ENCODE assay signal across 21 cellular contexts in genomic region chr2:149745396-149745925, GRCh38.
DNase-seq lines count a peak whose midpoint lies in the region; ATAC-seq, FAIRE-seq and TF ChIP-seq lines count a peak whose summit lies in the region.
"Had no signal": no experiment of that assay in that cellular context is flagged by ENCODE, and none has a peak within 500 bp of the region (broad histone marks: within the 10 kb centered on the region; RNA-seq: fewer than 3 reads in every experiment).

No MANE protein-coding gene starts in this region.

- peaks cover 74% of the 10 kb centered on the region for H3K4me1 Mint-ChIP-seq in HFFc6 (ENCODE audit: low read depth)
- H3K4me1 Mint-ChIP-seq: activated CD4-positive, alpha-beta memory T cell treated with anti-CD3 and anti-CD28 coated beads, Interleukin-2, amount 10 ng/mL, durations not matched to agents 7 days and 5 days; IgD-negative memory B cell; naive B cell; stimulated activated memory B cell treated with anti-CD40 and anti-IgM and Interleukin-4, amounts not matched to agents 10 μg/mL and 1 μg/mL and 100 μg/mL, for 72 hours had no signal

- intact Hi-C loops in body of pancreas (cut with DNase I): no loop called here
- intact Hi-C loops in kidney (cut with DNase I): no loop called here

- ATAC-seq in body of pancreas (peak; percentile 52), GM21723 (IDR thresholded peaks at IDR 0.05; ENCODE audit: unreplicated experiment) (no peak)
- ATAC-seq: stimulated activated memory B cell treated with anti-CD40 and anti-IgM and Interleukin-4, amounts not matched to agents 10 μg/mL and 1 μg/mL and 100 μg/mL, for 72 hours had no signal

- FAIRE-seq in kidney (lab: Jason Lieb, UNC): peak; percentile 80
- FAIRE-seq: bronchial epithelial cell, islet of Langerhans had no signal

- no peaks in the 10 kb centered on the region for H3K27me3 Mint-ChIP-seq in HFFc6 (ENCODE audit: insufficient read depth)
- H3K27me3 Mint-ChIP-seq: activated CD4-positive, alpha-beta memory T cell treated with anti-CD3 and anti-CD28 coated beads, Interleukin-2, amount 10 ng/mL, durations not matched to agents 7 days and 5 days; IgD-negative memory B cell; naive B cell; stimulated activated memory B cell treated with anti-CD40 and anti-IgM and Interleukin-4, amounts not matched to agents 10 μg/mL and 1 μg/mL and 100 μg/mL, for 72 hours had no signal

- H3K4me1 ChIP-seq in body of pancreas: peaks cover 14% of the 10 kb centered on the region
- peaks cover 0 to 17% of the 10 kb centered on the region in 2 donors for H3K4me1 ChIP-seq in kidney (ENCODE audit: control insufficient read depth in 1 of 2, insufficient read depth in 1 of 2, low read depth in 1 of 2, low read length in 2 of 2)
- H3K4me1 ChIP-seq in skeletal muscle satellite cell (ENCODE audit: control insufficient read depth, insufficient read depth, low read length): peaks cover 46% of the 10 kb centered on the region
- H3K4me1 ChIP-seq: colonic mucosa had no signal

- H3K9ac ChIP-seq in kidney (ENCODE audit: low read length in 2 of 2) (no peak overlapping the region), skeletal muscle satellite cell (ENCODE audit: low read depth, low read length) (peak overlapping the region; percentile 57)

- no peak overlapping the region for H3K4me3 ChIP-seq in body of pancreas
- peak overlapping the region in 1 of 2 donors; percentile 15 for H3K4me3 ChIP-seq in kidney (ENCODE audit: low read length in 2 of 2)
- H3K4me3 ChIP-seq in skeletal muscle satellite cell (ENCODE audit: low read length): no peak overlapping the region
- H3K4me3 ChIP-seq: colonic mucosa had no signal

- WGBS in body of pancreas, 2 donors: 23 to 24% methylated on average over 5 of the region's 5 CpGs

- no peaks in the 10 kb centered on the region for H3K27me3 ChIP-seq in body of pancreas
- H3K27me3 ChIP-seq in skeletal muscle satellite cell (ENCODE audit: control insufficient read depth, insufficient read depth, low read length): no peaks in the 10 kb centered on the region
- H3K27me3 ChIP-seq: colonic mucosa had no signal

- TF ChIP-seq POLR2A in body of pancreas (IDR thresholded peaks at IDR 0.05): no peak

- peak overlapping the region; percentile 89 for H3K27ac Mint-ChIP-seq in HFFc6
- H3K27ac Mint-ChIP-seq: activated CD4-positive, alpha-beta memory T cell treated with anti-CD3 and anti-CD28 coated beads, Interleukin-2, amount 10 ng/mL, durations not matched to agents 7 days and 5 days; IgD-negative memory B cell; naive B cell; stimulated activated memory B cell treated with anti-CD40 and anti-IgM and Interleukin-4, amounts not matched to agents 10 μg/mL and 1 μg/mL and 100 μg/mL, for 72 hours had no signal

- peak overlapping the region; percentile 58 for H3K4me2 ChIP-seq in skeletal muscle satellite cell (ENCODE audit: low read length)

- H3K36me3 ChIP-seq in body of pancreas (replicated peaks in 1 of 2; ENCODE audit: insufficient read depth in 1 of 2, low read depth in 2 of 2) (no peaks in the 10 kb centered on the region), kidney (ENCODE audit: control insufficient read depth in 1 of 2, insufficient read depth in 2 of 2, low read length in 2 of 2) (no peaks in the 10 kb centered on the region), skeletal muscle satellite cell (ENCODE audit: insufficient read depth, low read length) (no peaks in the 10 kb centered on the region)
- H3K36me3 ChIP-seq: colonic mucosa had no signal

- TF ChIP-seq CTCF in HFFc6 (IDR thresholded peaks at IDR 0.05): no peak
- TF ChIP-seq CTCF in body of pancreas (IDR thresholded peaks at IDR 0.05): no peak
- TF ChIP-seq CTCF in kidney (IDR thresholded peaks at IDR 0.05; ENCODE audit: borderline replicate concordance, extremely low read depth, insufficient read depth): no peak

- no peaks in the 10 kb centered on the region for H3K36me3 Mint-ChIP-seq in HFFc6 (ENCODE audit: low read depth)
- H3K36me3 Mint-ChIP-seq: IgD-negative memory B cell; naive B cell; stimulated activated memory B cell treated with anti-CD40 and anti-IgM and Interleukin-4, amounts not matched to agents 10 μg/mL and 1 μg/mL and 100 μg/mL, for 72 hours had no signal

- H3K27ac ChIP-seq in body of pancreas: peak overlapping the region in 2 of 4 donors; percentile 19 to 66
- H3K27ac ChIP-seq in kidney (ENCODE audit: low read depth in 2 of 2, low read length in 2 of 2): no peak overlapping the region
- H3K27ac ChIP-seq: colonic mucosa had no signal

- DNase-seq in HFFc6: no peak
- no peak for DNase-seq in body of pancreas
- DNase-seq in kidney: no peak
- DNase-seq in NCI-H2081 treated with DMSO at 0.1 percent for 48 hours (lab: John Stamatoyannopoulos, UW): no peak
- DNase-seq in NCI-H526 (lab: John Stamatoyannopoulos, UW): no peak
- DNase-seq: activated CD4-positive, alpha-beta memory T cell treated with anti-CD3 and anti-CD28 coated beads, Interleukin-2, amount 10 ng/mL, durations not matched to agents 7 days and 5 days; activated CD8-positive, alpha-beta memory T cell treated with anti-CD3 and anti-CD28 coated beads, Interleukin-2, amount 50 U/mL, for 4 hours; activated naive CD4-positive, alpha-beta T cell treated with anti-CD3 and anti-CD28 coated beads, Interleukin-2, amount 50 U/mL, for 16 hours; C1 segment of cervical spinal cord; colonic mucosa; effector CD8-positive, alpha-beta T cell; naive B cell; NCI-H524; stimulated activated CD4-positive, alpha-beta T cell treated with anti-CD3 and anti-CD28 coated beads, Interleukin-15, amount 100 ng/mL, for 24 hours; SW 1271 had no signal

- peak overlapping the region; percentile 75 for H3K4me3 Mint-ChIP-seq in HFFc6
- H3K4me3 Mint-ChIP-seq: activated CD4-positive, alpha-beta memory T cell treated with anti-CD3 and anti-CD28 coated beads, Interleukin-2, amount 10 ng/mL, durations not matched to agents 7 days and 5 days; IgD-negative memory B cell; naive B cell; stimulated activated memory B cell treated with anti-CD40 and anti-IgM and Interleukin-4, amounts not matched to agents 10 μg/mL and 1 μg/mL and 100 μg/mL, for 72 hours had no signal

- H3K9me3 ChIP-seq in body of pancreas: no peaks in the 10 kb centered on the region
- no peaks in the 10 kb centered on the region for H3K9me3 ChIP-seq in kidney (ENCODE audit: control insufficient read depth in 1 of 2, low read length in 2 of 2)
- no peaks in the 10 kb centered on the region for H3K9me3 ChIP-seq in skeletal muscle satellite cell (replicated peaks; ENCODE audit: low read length)
- H3K9me3 ChIP-seq: colonic mucosa had no signal

- no peaks in the 10 kb centered on the region for H3K9me3 Mint-ChIP-seq in HFFc6
- H3K9me3 Mint-ChIP-seq: activated CD4-positive, alpha-beta memory T cell treated with anti-CD3 and anti-CD28 coated beads, Interleukin-2, amount 10 ng/mL, durations not matched to agents 7 days and 5 days; stimulated activated memory B cell treated with anti-CD40 and anti-IgM and Interleukin-4, amounts not matched to agents 10 μg/mL and 1 μg/mL and 100 μg/mL, for 72 hours had no signal
